Comparison of ENCODE assay signal across 11 cellular contexts in the genomic region with DNA sequence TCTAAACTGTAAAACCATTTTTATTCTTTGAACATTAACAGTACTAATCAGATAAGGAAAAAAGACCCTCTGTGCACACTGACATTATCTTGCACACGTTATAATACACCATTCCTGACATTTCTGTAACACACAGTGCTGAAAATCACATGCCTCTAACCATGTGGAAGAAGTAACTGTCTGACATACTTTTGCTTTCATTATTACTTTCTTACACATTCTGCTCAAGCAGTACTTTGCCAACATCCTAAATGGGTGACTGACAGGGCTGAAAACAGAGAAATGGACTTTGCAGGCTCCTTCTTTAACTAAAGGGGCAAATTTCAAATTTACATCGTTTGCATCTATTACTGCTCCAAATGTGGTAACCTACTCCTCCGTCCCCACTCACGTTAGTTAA. TPM values are rescaled to one million over a fixed set of nuclear protein-coding genes. Genes with fewer than 3 reads are reported as not detected.
DNase-seq lines count a peak whose midpoint lies in the region; ATAC-seq, FAIRE-seq and TF ChIP-seq lines count a peak whose summit lies in the region.
"Had no signal": no experiment of that assay in that cellular context is flagged by ENCODE, and none has a peak within 500 bp of the region (broad histone marks: within the 10 kb centered on the region; RNA-seq: fewer than 3 reads in every experiment).

No MANE protein-coding gene starts in this region.

- H3K9me3 ChIP-seq in hepatocyte (ENCODE audit: low read depth) = no peaks in the 10 kb centered on the region

- H4K20me1 ChIP-seq in hepatocyte (ENCODE audit: insufficient read depth, poor library complexity, severe bottlenecking) = no peaks in the 10 kb centered on the region

- no peaks in the 10 kb centered on the region for H3K4me1 ChIP-seq in hepatocyte (ENCODE audit: insufficient read depth)

- DNase-seq in fibroblast of the aortic adventitia (ENCODE audit: low read depth) (peak; percentile 6), head of caudate nucleus (no peak), hepatocyte (ENCODE audit: low spot score) (no peak), NCI-H1694 treated with DMSO at 0.1 percent for 48 hours (lab: John Stamatoyannopoulos, UW) (no peak), HTR-8/SVneo (ENCODE audit: insufficient read length, low spot score) (no peak)
- DNase-seq: activated CD4-positive, alpha-beta T cell treated with anti-CD3 and anti-CD28 coated beads, Interleukin-2, amount 50 U/mL, for 4 hours; NCI-H2107 had no signal

- H3K9me2 ChIP-seq in hepatocyte (replicated peaks; ENCODE audit: insufficient read depth) = no peaks in the 10 kb centered on the region

- H3K79me2 ChIP-seq in hepatocyte = no peaks in the 10 kb centered on the region

- no peak for FAIRE-seq in HTR-8/SVneo (lab: Jason Lieb, UNC)

- H2AFZ ChIP-seq in hepatocyte = no peak overlapping the region

- no peaks in the 10 kb centered on the region for H3K27me3 ChIP-seq in hepatocyte

- TF ChIP-seq CTCF in fibroblast of the aortic adventitia (IDR thresholded peaks at IDR 0.05; ENCODE audit: insufficient read depth, low read length) (no peak), hepatocyte (IDR thresholded peaks at IDR 0.05; ENCODE audit: poor library complexity) (no peak)

- H3K4me2 ChIP-seq in hepatocyte = no peak overlapping the region

- ATAC-seq in GM18511 (IDR thresholded peaks at IDR 0.05; ENCODE audit: unreplicated experiment) = peak; percentile 98
- peak; percentile 99 for ATAC-seq in GM21423 (IDR thresholded peaks at IDR 0.05; ENCODE audit: unreplicated experiment)
- ATAC-seq in HG03378 (IDR thresholded peaks at IDR 0.05; ENCODE audit: unreplicated experiment) = peak; percentile 99

- H3K27ac ChIP-seq in hepatocyte = no peak overlapping the region

- H3K36me3 ChIP-seq in hepatocyte (replicated peaks; ENCODE audit: insufficient read depth, low read depth) = no peaks in the 10 kb centered on the region

- H3K4me3 ChIP-seq in fibroblast of the aortic adventitia (ENCODE audit: low read depth, low read length) = no peak overlapping the region
- no peak overlapping the region for H3K4me3 ChIP-seq in hepatocyte

- WGBS in hepatocyte (ENCODE audit: low lambda C conversion rate, missing lambda C conversion rate) = 55% methylated on average over 4 of the region's 4 CpGs

- intact Hi-C loops in head of caudate nucleus (cut with DNase I) = no loop called here

RNA-seq across cellular contexts. Expression of gene TP53AIP1, which starts 22.8 kb away (rescaled TPM):
- total RNA-seq in fibroblast of the aortic adventitia (ENCODE audit: low replicate concordance) (not detected in 2 replicates), hepatocyte (0.17 TPM in 1 of 2 replicates, not detected in the other)
- polyA plus RNA-seq in hepatocyte = 0.23 TPM in 1 of 2 replicates, not detected in the other
- total RNA-seq: mucosa of gallbladder had no signal
